30 cellular contexts compared by ENCODE assay signal in genomic region chr2:233800231-233800630, GRCh38. TPM values are rescaled to one million over a fixed set of nuclear protein-coding genes. Genes with fewer than 3 reads are reported as not detected.
"Had no signal": no experiment of that assay in that cellular context is flagged by ENCODE, and none has a peak within 500 bp of the region (broad histone marks: within the 10 kb centered on the region; RNA-seq: fewer than 3 reads in every experiment).

No MANE protein-coding gene starts in this region.

- H3K27me3 ChIP-seq: esophagus muscularis mucosa, heart left ventricle, sigmoid colon, tibial nerve had no signal

- ATAC-seq: activated CD4-positive, CD25-positive, alpha-beta regulatory T cell treated with anti-CD3 and anti-CD28 coated beads, Interleukin-2, amount 50 U/mL, for 24 hours; activated naive CD8-positive, alpha-beta T cell treated with anti-CD3 and anti-CD28 coated beads, Interleukin-2, amount 50 U/mL, for 24 hours; foreskin keratinocyte; heart left ventricle; left colon; stimulated activated memory B cell treated with anti-CD40 and anti-IgM and Interleukin-4, amounts not matched to agents 10 μg/mL and 1 μg/mL and 100 μg/mL, for 72 hours; stimulated activated naive CD8-positive, alpha-beta T cell treated with anti-CD3 and anti-CD28 coated beads, Interleukin-15, amount 100 ng/mL, for 72 hours had no signal

- H3K36me3 ChIP-seq: esophagus muscularis mucosa, heart left ventricle, sigmoid colon, tibial nerve had no signal

- H3K27ac ChIP-seq: esophagus muscularis mucosa, foreskin keratinocyte, heart left ventricle, sigmoid colon, tibial nerve, VCaP had no signal

- FAIRE-seq: kidney, small intestine, TTC549 had no signal

- DNase-seq: activated CD4-positive, alpha-beta T cell treated with anti-CD3 and anti-CD28 coated beads for 48 hours; activated CD4-positive, alpha-beta T cell treated with anti-CD3 and anti-CD28 coated beads, Interleukin-2, amount 50 U/mL, for 48 hours; activated gamma-delta T cell; activated naive CD8-positive, alpha-beta T cell treated with anti-CD3 and anti-CD28 coated beads, Interleukin-2, amount 50 U/mL, for 24 hours; amygdala; caudate nucleus; foreskin keratinocyte; heart left ventricle; hypothalamus; immature natural killer cell; kidney; left colon; mesenchymal stem cell; sigmoid colon; small intestine; stimulated activated CD4-positive, alpha-beta T cell treated with anti-CD3 and anti-CD28 coated beads, Interleukin-4, amount 100 ng/mL, for 24 hours; SW 1271; T-helper 9 cell had no signal

- H3K4me3 ChIP-seq: esophagus muscularis mucosa, heart left ventricle, sigmoid colon, tibial nerve had no signal

- H3K4me1 ChIP-seq: esophagus muscularis mucosa, heart left ventricle, sigmoid colon, tibial nerve had no signal

- H3K9me3 ChIP-seq: esophagus muscularis mucosa, heart left ventricle, sigmoid colon, tibial nerve had no signal

RNA-seq across cellular contexts. Expression of gene MROH2A, which starts 22.1 kb away (rescaled TPM):
- total RNA-seq: chondrocyte, esophagus muscularis mucosa, kidney, mononuclear cell, myocyte, osteocyte, posterior vena cava, sigmoid colon, tibial nerve had no signal
- polyA plus RNA-seq: heart left ventricle, immature natural killer cell had no signal

RNA-seq across cellular contexts. Expression of gene UGT1A1, which starts 40.2 kb away (rescaled TPM):
- total RNA-seq: chondrocyte, esophagus muscularis mucosa, heart left ventricle, mononuclear cell, myocyte, osteocyte, posterior vena cava, sigmoid colon, tibial nerve had no signal
- polyA plus RNA-seq: immature natural killer cell had no signal
